15 cellular contexts compared by ENCODE assay signal in the genomic region with DNA sequence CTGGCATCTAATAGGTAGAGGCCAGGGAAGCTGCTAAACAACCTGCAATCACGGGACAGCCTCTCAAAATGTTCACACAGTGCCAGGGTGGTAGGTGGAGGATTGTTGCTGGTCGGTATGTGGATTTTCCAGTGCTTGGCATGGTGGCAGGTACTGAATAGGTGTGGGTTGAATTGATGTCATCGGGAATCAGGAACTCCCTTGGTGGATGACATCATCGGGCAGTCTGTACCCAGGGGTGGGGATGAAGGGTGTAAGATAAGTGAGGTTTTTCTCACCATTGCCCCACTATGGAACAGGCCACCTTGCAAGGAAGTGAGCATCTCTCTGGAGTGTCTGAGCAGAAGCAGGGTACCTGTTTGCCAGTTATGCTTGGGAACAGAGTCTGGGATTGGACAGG.
DNase-seq lines count a peak whose midpoint lies in the region; ATAC-seq, FAIRE-seq and TF ChIP-seq lines count a peak whose summit lies in the region.
"Had no signal": no experiment of that assay in that cellular context is flagged by ENCODE, and none has a peak within 500 bp of the region (broad histone marks: within the 10 kb centered on the region; RNA-seq: fewer than 3 reads in every experiment).

No MANE protein-coding gene starts in this region.

- intact Hi-C loops in HepG2 (cut with micrococcal nuclease; ENCODE audit: unreplicated experiment), result no loop called here
- intact Hi-C loops in right lobe of liver (cut with DNase I), result no loop called here
- intact Hi-C loops in left colon (cut with DNase I, micrococcal nuclease), result no loop called here

- FAIRE-seq in HepG2 (lab: Jason Lieb, UNC) (no peak), bronchial epithelial cell (lab: Jason Lieb, UNC) (peak; percentile 13)
- FAIRE-seq: GM12878, H1 had no signal

- no peak overlapping the region for H2AFZ ChIP-seq in HepG2 (ENCODE audit: low read length)

- in situ Hi-C loops in HepG2 (cut with HindIII; ENCODE audit: extremely low pct_ligation_motif_present, low pct_unique_long_range_greater_than_20kb), result no loop called here
- in situ Hi-C loops in G401 (cut with HindIII; ENCODE audit: low sequenced_read_pairs), result no loop called here

- DNase-seq in HepG2 (ENCODE audit: low spot score) (no peak), right lobe of liver (no peak), bronchial epithelial cell (ENCODE audit: low read depth) (no peak), left colon (no peak), NCI-H2227 (lab: John Stamatoyannopoulos, UW; ENCODE audit: unreplicated experiment) (no peak), epidermal melanocyte (ENCODE audit: insufficient read length, low spot score) (no peak), G401 (ENCODE audit: low spot score) (no peak)
- DNase-seq: 8988T; Calu3; CD8-positive, alpha-beta T cell; DMS79 treated with DMSO at 0.1 percent for 48 hours; H9 had no signal

- no peak overlapping the region for H3K9ac ChIP-seq in HepG2 (ENCODE audit: insufficient read depth, low read depth, low read length)
- H3K9ac ChIP-seq: BLaER1 treated with 17β-estradiol and CSF1 and Interleukin-3, amounts not matched to agents 10 nM and 100 nM had no signal

- WGBS in HepG2 (ENCODE audit: low lambda C conversion rate), result 98% methylated on average over 4 of the region's 4 CpGs
- 100% methylated on average over 1 of the region's 4 CpGs for WGBS in right lobe of liver (ENCODE audit: insufficient coverage, low coverage, low lambda C conversion rate, missing lambda C conversion rate)

- no peak overlapping the region for H3K27ac ChIP-seq in HepG2 (ENCODE audit: extremely low read length, insufficient read depth, low read length)
- H3K27ac ChIP-seq in right lobe of liver, result no peak overlapping the region
- H3K27ac ChIP-seq: BLaER1 treated with 17β-estradiol and CSF1 and Interleukin-3, amounts not matched to agents 10 nM and 100 nM had no signal

- no peak for ATAC-seq in HepG2
- no peak for ATAC-seq in right lobe of liver
- ATAC-seq in left colon, result peak; percentile 16
- ATAC-seq: CD8-positive, alpha-beta T cell; GM12878 had no signal

- no TSS peak for BruUV-seq in HepG2 (replicated peaks; lab: Mats Ljungman, UMichigan)

- no peak overlapping the region for H3K4me2 ChIP-seq in HepG2 (ENCODE audit: low read depth, low read length)
- H3K4me2 ChIP-seq: BLaER1 treated with 17β-estradiol and CSF1 and Interleukin-3, amounts not matched to agents 10 nM and 100 nM had no signal

- no peaks in the 10 kb centered on the region for H3K79me2 ChIP-seq in HepG2 (ENCODE audit: insufficient read depth, low read length)

- H3K27me3 ChIP-seq in HepG2 (ENCODE audit: control insufficient read depth in 1 of 2, insufficient read depth in 2 of 2, low read length in 2 of 2) (no peaks in the 10 kb centered on the region; a peak in 1 of 5 replicates), right lobe of liver (no peaks in the 10 kb centered on the region), bronchial epithelial cell (ENCODE audit: control insufficient read depth, insufficient read depth, low read length) (no peaks in the 10 kb centered on the region)
- H3K27me3 ChIP-seq: BLaER1 treated with 17β-estradiol and CSF1 and Interleukin-3, amounts not matched to agents 10 nM and 100 nM had no signal

- TF ChIP-seq POLR2A in HepG2 (IDR thresholded peaks at IDR 0.05; ENCODE audit: insufficient read depth in 1 of 2, low read depth in 2 of 2, low read length in 2 of 2) (no peak), right lobe of liver (IDR thresholded peaks at IDR 0.05) (no peak)

- H4K20me1 ChIP-seq in HepG2 (ENCODE audit: insufficient read depth, low read length), result no peaks in the 10 kb centered on the region; the same call in 1 of the 2 replicates
- H4K20me1 ChIP-seq: BLaER1 treated with 17β-estradiol and CSF1 and Interleukin-3, amounts not matched to agents 10 nM and 100 nM had no signal

- TF ChIP-seq EP300 in HepG2 (IDR thresholded peaks at IDR 0.05; ENCODE audit: low read depth in 2 of 2, low read length in 2 of 2) (no peak), HepG2 (CRISPR knock-in tag; IDR thresholded peaks at IDR 0.05; ENCODE audit: borderline replicate concordance) (no peak)

- CTCF ChIA-PET in HepG2 (lab: Yijun Ruan, JAX; ENCODE audit: low intra/inter-chr PET ratio, low total read pairs), result no interaction called here

- TF ChIP-seq CTCF in HepG2 (CRISPR knock-in tag; IDR thresholded peaks at IDR 0.05) (no peak), right lobe of liver (IDR thresholded peaks at IDR 0.05) (no peak), bronchial epithelial cell (IDR thresholded peaks at IDR 0.05; ENCODE audit: insufficient read depth, low read length, severe bottlenecking) (no peak)

- no peak for TF ChIP-seq RAD21 in HepG2 (CRISPR knock-in tag; IDR thresholded peaks at IDR 0.05)

- no peak overlapping the region for H3K4me3 ChIP-seq in HepG2 (replicated peaks in 1 of 3; ENCODE audit: insufficient read depth in 1 of 3, low read depth in 2 of 3, low read length in 3 of 3)
- no peak overlapping the region for H3K4me3 ChIP-seq in right lobe of liver
- H3K4me3 ChIP-seq in bronchial epithelial cell (ENCODE audit: low read depth, low read length), result no peak overlapping the region
- H3K4me3 ChIP-seq: BLaER1 treated with 17β-estradiol and CSF1 and Interleukin-3, amounts not matched to agents 10 nM and 100 nM; GM12878 had no signal

- H3K4me1 ChIP-seq in HepG2 (ENCODE audit: insufficient read depth, low read length), result peaks cover 11% of the 10 kb centered on the region
- H3K4me1 ChIP-seq in right lobe of liver, result no peaks in the 10 kb centered on the region

- H3K36me3 ChIP-seq in HepG2 (replicated peaks in 1 of 2; ENCODE audit: control insufficient read depth in 1 of 2, insufficient read depth in 2 of 2, low read length in 2 of 2) (peaks cover 21 to 48% of the 10 kb centered on the region in 2 experiments; a peak in 4 of 5 replicates), right lobe of liver (no peaks in the 10 kb centered on the region), bronchial epithelial cell (ENCODE audit: control insufficient read depth, insufficient read depth, low read length) (no peaks in the 10 kb centered on the region)
- H3K36me3 ChIP-seq: BLaER1 treated with 17β-estradiol and CSF1 and Interleukin-3, amounts not matched to agents 10 nM and 100 nM had no signal

- POLR2A ChIA-PET in HepG2 (lab: Yijun Ruan, JAX), result no interaction called here

- no peaks in the 10 kb centered on the region for H3K9me3 ChIP-seq in HepG2 (ENCODE audit: low read length)
- H3K9me3 ChIP-seq in right lobe of liver, result no peaks in the 10 kb centered on the region
- H3K9me3 ChIP-seq: BLaER1 treated with 17β-estradiol and CSF1 and Interleukin-3, amounts not matched to agents 10 nM and 100 nM had no signal

TF ChIP-seq in HepG2, 621 proteins besides CTCF, POLR2A, EP300 and RAD21:
- TF ChIP-seq CREB1 (IDR thresholded peaks at IDR 0.05) (peak; percentile 46; the same call in 1 of the 2 replicates), CREB1 (CRISPR knock-in tag; IDR thresholded peaks at IDR 0.05) (no peak), ATF7 (IDR thresholded peaks at IDR 0.05) (peak; percentile 94), ATF7 (CRISPR knock-in tag; IDR thresholded peaks at IDR 0.05) (no peak)
- TF ChIP-seq, protein P1, sequence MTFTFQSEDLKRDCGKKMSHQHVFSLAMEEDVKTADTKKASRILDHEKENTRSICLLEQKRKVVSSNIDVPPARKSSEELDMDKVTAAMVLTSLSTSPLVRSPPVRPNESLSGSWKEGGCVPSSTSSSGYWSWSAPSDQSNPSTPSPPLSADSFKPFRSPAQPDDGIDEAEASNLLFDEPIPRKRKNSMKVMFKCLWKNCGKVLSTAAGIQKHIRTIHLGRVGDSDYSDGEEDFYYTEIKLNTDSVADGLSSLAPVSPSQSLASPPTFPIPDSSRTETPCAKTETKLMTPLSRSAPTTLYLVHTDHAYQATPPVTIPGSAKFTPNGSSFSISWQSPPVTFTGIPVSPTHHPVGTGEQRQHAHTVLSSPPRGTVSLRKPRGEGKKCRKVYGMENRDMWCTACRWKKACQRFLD (CRISPR knock-in tag; IDR thresholded peaks at IDR 0.05; ENCODE audit: borderline replicate concordance), result no peak
